ENCODE assay signal across 12 cellular contexts in the genomic region with DNA sequence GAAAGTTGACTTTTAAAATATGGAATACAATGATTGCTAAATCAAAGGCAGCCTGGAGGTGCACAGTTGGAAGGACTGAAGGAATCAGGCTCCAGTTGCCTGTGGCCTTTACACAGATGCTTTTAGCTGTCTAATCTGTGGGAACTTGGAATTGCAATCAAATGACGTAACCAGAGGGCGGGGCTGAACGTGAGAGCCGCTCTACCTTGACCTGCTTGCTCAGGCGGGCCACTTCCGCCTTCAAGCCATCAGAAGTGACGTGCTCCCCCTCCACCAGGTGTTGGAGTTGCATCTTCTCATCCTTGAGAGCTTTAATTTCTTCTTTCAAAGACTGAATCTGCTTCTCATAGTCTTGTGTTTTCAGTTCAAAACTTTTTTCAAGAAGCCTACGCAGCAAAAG. TPM values are rescaled to one million over a fixed set of nuclear protein-coding genes. Genes with fewer than 3 reads are reported as not detected.
DNase-seq lines count a peak whose midpoint lies in the region; ATAC-seq and TF ChIP-seq lines count a peak whose summit lies in the region.
"Had no signal": no experiment of that assay in that cellular context is flagged by ENCODE, and none has a peak within 500 bp of the region (broad histone marks: within the 10 kb centered on the region; RNA-seq: fewer than 3 reads in every experiment).

No MANE protein-coding gene starts in this region.

- POLR2A ChIA-PET in WTC11 (lab: Charles Lee), result no interaction called here

- CTCF ChIA-PET in WTC11 (lab: Charles Lee), result interaction anchor here (1.0 to 2.1 kb wide), 6 partner anchors 12 to 50 kb away, joined by 3 to 8 read pairs (median 3); no protein-coding TSS in a partner anchor

- intact Hi-C loops in right lobe of liver (cut with DNase I), result no loop called here

- WGBS in right lobe of liver (ENCODE audit: insufficient coverage, low coverage, low lambda C conversion rate, missing lambda C conversion rate), result 44% methylated on average over 8 of the region's 8 CpGs

- peaks cover 32% of the 10 kb centered on the region for H3K36me3 Mint-ChIP-seq in WTC11
- H3K36me3 Mint-ChIP-seq: T-cell had no signal

- no peaks in the 10 kb centered on the region for H3K27me3 ChIP-seq in right lobe of liver

- no peaks in the 10 kb centered on the region for H3K27me3 Mint-ChIP-seq in WTC11 (ENCODE audit: low read depth)
- H3K27me3 Mint-ChIP-seq: CD4-positive, CD25-positive, alpha-beta regulatory T cell; T-cell had no signal

- H3K9me3 ChIP-seq in right lobe of liver, result no peaks in the 10 kb centered on the region

- ATAC-seq in HG02610 (IDR thresholded peaks at IDR 0.05; ENCODE audit: unreplicated experiment), result peak; percentile 32
- peak; percentile 77 for ATAC-seq in WTC11
- ATAC-seq in right lobe of liver, result peak; percentile 75 to 88 (median 84)
- ATAC-seq in GM18867 (IDR thresholded peaks at IDR 0.05; ENCODE audit: unreplicated experiment), result no peak
- ATAC-seq in GM18858 (IDR thresholded peaks at IDR 0.05; ENCODE audit: unreplicated experiment), result no peak
- ATAC-seq in HG03342 (IDR thresholded peaks at IDR 0.05; ENCODE audit: unreplicated experiment), result no peak
- ATAC-seq: T-cell had no signal

- H3K4me1 ChIP-seq in right lobe of liver, result no peaks in the 10 kb centered on the region

- peaks cover 0 to 11% (median 0%) of the 10 kb centered on the region in 4 donors for H3K36me3 ChIP-seq in right lobe of liver

- DNase-seq in DMS53 (lab: John Stamatoyannopoulos, UW), result peak; percentile 75
- DNase-seq in WTC11 (ENCODE audit: low spot score), result peak; percentile 65
- DNase-seq in right lobe of liver, result peak; percentile 63 to 76 (median 76)
- no peak for DNase-seq in DMS114 treated with DMSO at 0.1 percent for 48 hours (lab: John Stamatoyannopoulos, UW; ENCODE audit: unreplicated experiment)
- DNase-seq: CD4-positive, CD25-positive, alpha-beta regulatory T cell; NCI-H1694 treated with DMSO at 0.1 percent for 48 hours; stimulated activated CD4-positive, alpha-beta T cell treated with anti-CD3 and anti-CD28 coated beads, Interleukin-4, amount 100 ng/mL, for 24 hours had no signal

- H3K9me3 Mint-ChIP-seq in WTC11, result no peaks in the 10 kb centered on the region
- H3K9me3 Mint-ChIP-seq: CD4-positive, CD25-positive, alpha-beta regulatory T cell; T-cell had no signal

- H3K27ac Mint-ChIP-seq in WTC11, result no peak overlapping the region
- H3K27ac Mint-ChIP-seq: CD4-positive, CD25-positive, alpha-beta regulatory T cell; T-cell had no signal

- no peak for TF ChIP-seq CTCF in WTC11 (IDR thresholded peaks at IDR 0.05)
- TF ChIP-seq CTCF in right lobe of liver (IDR thresholded peaks at IDR 0.05), result no peak

- H3K4me3 ChIP-seq in right lobe of liver, result no peak overlapping the region

- no peak for TF ChIP-seq POLR2A in right lobe of liver (IDR thresholded peaks at IDR 0.05)

- H3K4me1 Mint-ChIP-seq in WTC11, result no peaks in the 10 kb centered on the region

- no peak overlapping the region for H3K27ac ChIP-seq in right lobe of liver

- H3K4me3 Mint-ChIP-seq in WTC11, result no peak overlapping the region
- H3K4me3 Mint-ChIP-seq: CD4-positive, CD25-positive, alpha-beta regulatory T cell; T-cell had no signal

TF ChIP-seq in WTC11, 78 proteins besides CTCF, POLR2A, EP300 and RAD21:
- TF ChIP-seq SOX15 (CRISPR knock-in tag; IDR thresholded peaks at IDR 0.05) (no peak), ZNF138 (CRISPR knock-in tag; conservative IDR thresholded peaks at IDR 0.05) (no peak), NFYB (CRISPR knock-in tag; conservative IDR thresholded peaks at IDR 0.05; ENCODE audit: low read depth) (no peak), NFATC4 (CRISPR knock-in tag; IDR thresholded peaks at IDR 0.05) (no peak), ZNF263 (CRISPR knock-in tag; IDR thresholded peaks at IDR 0.05; ENCODE audit: low read depth) (no peak)
- TF ChIP-seq, protein P1, sequence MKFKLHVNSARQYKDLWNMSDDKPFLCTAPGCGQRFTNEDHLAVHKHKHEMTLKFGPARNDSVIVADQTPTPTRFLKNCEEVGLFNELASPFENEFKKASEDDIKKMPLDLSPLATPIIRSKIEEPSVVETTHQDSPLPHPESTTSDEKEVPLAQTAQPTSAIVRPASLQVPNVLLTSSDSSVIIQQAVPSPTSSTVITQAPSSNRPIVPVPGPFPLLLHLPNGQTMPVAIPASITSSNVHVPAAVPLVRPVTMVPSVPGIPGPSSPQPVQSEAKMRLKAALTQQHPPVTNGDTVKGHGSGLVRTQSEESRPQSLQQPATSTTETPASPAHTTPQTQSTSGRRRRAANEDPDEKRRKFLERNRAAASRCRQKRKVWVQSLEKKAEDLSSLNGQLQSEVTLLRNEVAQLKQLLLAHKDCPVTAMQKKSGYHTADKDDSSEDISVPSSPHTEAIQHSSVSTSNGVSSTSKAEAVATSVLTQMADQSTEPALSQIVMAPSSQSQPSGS (CRISPR knock-in tag; IDR thresholded peaks at IDR 0.05; ENCODE audit: borderline replicate concordance, low read depth), result no peak
- TF ChIP-seq, protein P2, sequence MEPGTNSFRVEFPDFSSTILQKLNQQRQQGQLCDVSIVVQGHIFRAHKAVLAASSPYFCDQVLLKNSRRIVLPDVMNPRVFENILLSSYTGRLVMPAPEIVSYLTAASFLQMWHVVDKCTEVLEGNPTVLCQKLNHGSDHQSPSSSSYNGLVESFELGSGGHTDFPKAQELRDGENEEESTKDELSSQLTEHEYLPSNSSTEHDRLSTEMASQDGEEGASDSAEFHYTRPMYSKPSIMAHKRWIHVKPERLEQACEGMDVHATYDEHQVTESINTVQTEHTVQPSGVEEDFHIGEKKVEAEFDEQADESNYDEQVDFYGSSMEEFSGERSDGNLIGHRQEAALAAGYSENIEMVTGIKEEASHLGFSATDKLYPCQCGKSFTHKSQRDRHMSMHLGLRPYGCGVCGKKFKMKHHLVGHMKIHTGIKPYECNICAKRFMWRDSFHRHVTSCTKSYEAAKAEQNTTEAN (CRISPR knock-in tag; IDR thresholded peaks at IDR 0.05), result no peak
- TF ChIP-seq, protein P3, sequence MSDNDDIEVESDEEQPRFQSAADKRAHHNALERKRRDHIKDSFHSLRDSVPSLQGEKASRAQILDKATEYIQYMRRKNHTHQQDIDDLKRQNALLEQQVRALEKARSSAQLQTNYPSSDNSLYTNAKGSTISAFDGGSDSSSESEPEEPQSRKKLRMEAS (CRISPR knock-in tag; IDR thresholded peaks at IDR 0.05), result no peak

RNA-seq across cellular contexts. Expression of a gene that starts 37.7 kb away (rescaled TPM):
- 37.0 to 48.2 TPM (median 41.4 TPM) in 3 replicates for total RNA-seq in WTC11 (2021)
- 10 to 100 TPM; 11.1 to 34.5 (median 16.5) TPM for total RNA-seq in right lobe of liver

Comparison
In these comparisons a context has a peak if more than half of its experiments do, and no peak if none do; other contexts are left out.
1. ATAC-seq: peak in HG02610 (single experiment), WTC11 (single experiment) and right lobe of liver (4 of 4); none in GM18867 (single experiment), GM18858 (single experiment) and HG03342 (single experiment).